In the genomic region with DNA sequence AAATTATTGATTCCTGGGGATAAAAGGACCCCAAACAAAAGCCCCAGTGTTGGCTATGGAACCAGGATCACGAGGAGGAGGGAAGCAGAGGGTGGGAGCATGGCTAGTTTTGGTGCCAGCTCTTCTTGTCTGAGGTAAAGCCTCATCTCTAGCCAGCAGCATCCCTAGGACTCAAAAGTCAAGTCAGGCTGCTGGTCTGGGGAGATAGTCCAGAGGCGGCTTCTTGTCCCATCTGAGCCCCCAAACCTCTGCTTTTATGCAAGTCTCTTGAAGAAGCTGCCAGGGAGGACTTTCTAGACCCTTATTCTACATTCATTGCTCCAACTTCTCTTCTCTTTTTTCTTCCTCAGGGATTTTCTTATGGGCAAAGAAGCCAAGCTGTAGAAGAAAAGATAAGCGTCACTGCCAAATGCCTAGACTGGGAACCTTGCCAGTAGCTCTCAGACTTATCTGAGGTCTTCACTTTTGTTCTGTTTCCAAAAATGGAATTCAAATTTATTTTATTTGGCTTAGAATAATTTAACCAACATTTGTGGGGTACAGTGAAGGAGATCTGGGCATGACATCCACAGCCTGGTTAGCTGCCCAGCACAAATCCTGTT, we compare ENCODE assay signal across 8 cellular contexts. TPM values are rescaled to one million over a fixed set of nuclear protein-coding genes. Genes with fewer than 3 reads are reported as not detected.
DNase-seq lines count a peak whose midpoint lies in the region; ATAC-seq, FAIRE-seq and TF ChIP-seq lines count a peak whose summit lies in the region.

No MANE protein-coding gene starts in this region.

- H3K36me3 ChIP-seq in astrocyte (ENCODE audit: insufficient read depth, low read length) (no peaks in the 10 kb centered on the region), iPS-15b (ENCODE audit: control insufficient read depth, insufficient read depth, low read length) (no peaks in the 10 kb centered on the region), subcutaneous abdominal adipose tissue (ENCODE audit: control insufficient read depth in 5 of 5, insufficient read depth in 5 of 5, low read length in 5 of 5) (no peaks in the 10 kb centered on the region)

- no peaks in the 10 kb centered on the region for H3K9me3 Mint-ChIP-seq in astrocyte (ENCODE audit: unreplicated experiment)

- H2AFZ ChIP-seq in astrocyte (ENCODE audit: low read depth, low read length), result peak overlapping the region; percentile 15

- DNase-seq in HUDEP-2 (lab: John Stamatoyannopoulos, UW; ENCODE audit: unreplicated experiment in 76 of 76) (peak in 58 of 76 experiments; percentile 6 to 69 (median 36)), astrocyte (ENCODE audit: low read depth) (peak; percentile 59), AG20443 (ENCODE audit: low spot score) (no peak), NOMO-1 (lab: John Stamatoyannopoulos, UW; ENCODE audit: unreplicated experiment in 2 of 2) (no peak)
- no peak for DNase-seq in activated CD8-positive, alpha-beta memory T cell treated with anti-CD3 and anti-CD28 coated beads for 24 hours

- H3K27ac ChIP-seq in astrocyte (ENCODE audit: low read depth, low read length) (peak overlapping the region; percentile 86), subcutaneous abdominal adipose tissue (ENCODE audit: low read depth, low read length) (peak overlapping the region; percentile 54)

- no peak for ATAC-seq in GM19035 (IDR thresholded peaks at IDR 0.05; ENCODE audit: unreplicated experiment)

- H3K27me3 Mint-ChIP-seq in astrocyte (ENCODE audit: low read depth, unreplicated experiment), result peaks cover 11% of the 10 kb centered on the region

- H3K27me3 ChIP-seq in astrocyte (ENCODE audit: insufficient read depth, low read length) (no peaks in the 10 kb centered on the region), iPS-15b (ENCODE audit: control insufficient read depth, insufficient read depth, low read length) (peaks cover 2% of the 10 kb centered on the region), subcutaneous abdominal adipose tissue (ENCODE audit: control insufficient read depth in 5 of 5, insufficient read depth in 4 of 5, low read length in 5 of 5) (no peaks in the 10 kb centered on the region)

- H3K4me2 ChIP-seq in astrocyte (ENCODE audit: low read length), result peak overlapping the region; percentile 77

- H4K20me1 ChIP-seq in astrocyte (ENCODE audit: insufficient read depth, low read length), result no peaks in the 10 kb centered on the region

- H3K4me3 Mint-ChIP-seq in astrocyte (ENCODE audit: unreplicated experiment), result peak overlapping the region; percentile 69

- H3K36me3 Mint-ChIP-seq in astrocyte (ENCODE audit: low read depth, unreplicated experiment), result peaks cover 8% of the 10 kb centered on the region

- peaks cover 17% of the 10 kb centered on the region for H3K4me1 Mint-ChIP-seq in astrocyte (ENCODE audit: low read depth, unreplicated experiment)

- H3K27ac Mint-ChIP-seq in astrocyte (ENCODE audit: unreplicated experiment), result peak overlapping the region; percentile 94

- no peak for TF ChIP-seq CTCF in astrocyte (IDR thresholded peaks at IDR 0.05; ENCODE audit: insufficient read depth, low read depth, low read length)

- FAIRE-seq in astrocyte (lab: Jason Lieb, UNC), result no peak

- peaks cover 24% of the 10 kb centered on the region for H3K4me1 ChIP-seq in astrocyte (ENCODE audit: insufficient read depth, low read length)
- peaks cover 5% of the 10 kb centered on the region for H3K4me1 ChIP-seq in iPS-15b (ENCODE audit: control insufficient read depth, insufficient read depth, low read length)
- peaks cover 0 to 26% (median 23%) of the 10 kb centered on the region in 5 donors for H3K4me1 ChIP-seq in subcutaneous abdominal adipose tissue (ENCODE audit: control insufficient read depth in 5 of 5, insufficient read depth in 5 of 5, low read length in 5 of 5)

- H3K9me3 ChIP-seq in astrocyte (ENCODE audit: insufficient read depth, low read depth, low read length) (no peaks in the 10 kb centered on the region), iPS-15b (ENCODE audit: control insufficient read depth, insufficient read depth, low read length) (no peaks in the 10 kb centered on the region), subcutaneous abdominal adipose tissue (ENCODE audit: control insufficient read depth in 5 of 5, low read length in 5 of 5) (no peaks in the 10 kb centered on the region)

- no peaks in the 10 kb centered on the region for H3K79me2 ChIP-seq in astrocyte (ENCODE audit: insufficient read depth, low read length)

- peak overlapping the region; percentile 51 for H3K9ac ChIP-seq in astrocyte (ENCODE audit: low read length)
- no peak overlapping the region for H3K9ac ChIP-seq in iPS-15b (ENCODE audit: low read depth, low read length)
- H3K9ac ChIP-seq in subcutaneous abdominal adipose tissue (ENCODE audit: low read length in 5 of 5), result peak overlapping the region in 3 of 5 donors; percentile 19 to 56 (median 55)

- peak overlapping the region; percentile 11 for H3K4me3 ChIP-seq in astrocyte (ENCODE audit: insufficient read depth, low read depth, low read length)
- H3K4me3 ChIP-seq in iPS-15b (ENCODE audit: low read depth, low read length), result peak overlapping the region; percentile 27
- peak overlapping the region in 3 of 5 donors; percentile 28 to 50 (median 34) for H3K4me3 ChIP-seq in subcutaneous abdominal adipose tissue (ENCODE audit: low read depth in 1 of 5, low read length in 5 of 5)

RNA-seq across cellular contexts. Expression of gene ANKRD35, which starts 6.9 kb away (rescaled TPM):
- total RNA-seq in astrocyte, result 0.07 and 0.16 TPM in 2 replicates

RNA-seq across cellular contexts. Expression of gene ITGA10, which starts 17.3 kb away (rescaled TPM):
- total RNA-seq in astrocyte, result 0.65 and 1.0 TPM in 2 replicates

RNA-seq across cellular contexts. Expression of gene PEX11B, which starts 25.9 kb away (rescaled TPM):
- total RNA-seq in astrocyte, result 19.9 and 20.7 TPM in 2 replicates

RNA-seq across cellular contexts. Expression of gene PIAS3, which starts 33.7 kb away (rescaled TPM):
- total RNA-seq in astrocyte, result 42.6 and 49.9 TPM in 2 replicates

RNA-seq across cellular contexts. Expression of gene RBM8A, which starts 34.7 kb away (rescaled TPM):
- 157 and 177 TPM in 2 replicates for total RNA-seq in astrocyte

Comparison
In these comparisons a context has a peak if more than half of its experiments do, and no peak if none do; other contexts are left out.
1. DNase-seq: peak in HUDEP-2 (58 of 76) and astrocyte (single experiment); none in AG20443 (single experiment), NOMO-1 (0 of 2) and activated CD8-positive, alpha-beta memory T cell treated with anti-CD3 and anti-CD28 coated beads for 24 hours (single experiment).
2. Peak in every context shown above with its lines, with median percentiles within 50 percentile points of each other: H3K4me3 ChIP-seq.